In genomic region chr12:108205864-108206263, GRCh38 we compare ENCODE assay signal across 20 cellular contexts.
DNase-seq lines count a peak whose midpoint lies in the region; TF ChIP-seq lines count a peak whose summit lies in the region.
"Had no signal": no experiment of that assay in that cellular context is flagged by ENCODE, and none has a peak within 500 bp of the region (broad histone marks: within the 10 kb centered on the region; RNA-seq: fewer than 3 reads in every experiment).

No MANE protein-coding gene starts in this region.

- H3K27ac ChIP-seq in adrenal gland = no peak overlapping the region
- H3K27ac ChIP-seq: 22Rv1, BLaER1, C4-2B had no signal

- 57 to 75% (median 72%) methylated on average over 1 of the region's 1 CpG for WGBS in adrenal gland, 4 donors

- DNase-seq in NCI-H2196 (lab: John Stamatoyannopoulos, UW; ENCODE audit: unreplicated experiment) (peak; percentile 34), NCI-H2196 treated with DMSO at 0.1 percent for 48 hours (lab: John Stamatoyannopoulos, UW; ENCODE audit: unreplicated experiment) (no peak), G401 (ENCODE audit: low spot score) (peak; percentile 80), cerebellar cortex (ENCODE audit: low spot score) (peak; percentile 71), mesenteric fat pad (ENCODE audit: low spot score) (peak; percentile 53), adrenal gland (no peak), DMS153 (lab: John Stamatoyannopoulos, UW) (no peak)
- no peak for DNase-seq in central memory CD4-positive, alpha-beta T cell
- DNase-seq: Caco-2; CD4-positive, CD25-positive, alpha-beta regulatory T cell; CD8-positive, alpha-beta T cell; DMS79; EL; GF-D8; GOT3; HFFc6 had no signal

- TF ChIP-seq CTCF in adrenal gland (IDR thresholded peaks at IDR 0.05) = no peak

- intact Hi-C loops in adrenal gland (cut with DNase I) = no loop called here

- H3K4me1 ChIP-seq in adrenal gland (replicated peaks in 1 of 2) = no peaks in the 10 kb centered on the region
- H3K4me1 ChIP-seq: BLaER1, Caco-2, HAP-1 had no signal

- in situ Hi-C loops in G401 (cut with HindIII; ENCODE audit: low sequenced_read_pairs) = no loop called here

- H3K9me3 ChIP-seq in adrenal gland (replicated peaks in 1 of 3) = no peaks in the 10 kb centered on the region
- H3K9me3 ChIP-seq: BLaER1, Caco-2, HAP-1 had no signal

- TF ChIP-seq POLR2A in adrenal gland (IDR thresholded peaks at IDR 0.05) = no peak

- H3K4me3 ChIP-seq in adrenal gland = no peak overlapping the region
- H3K4me3 ChIP-seq: BLaER1, HAP-1 had no signal

- H3K36me3 ChIP-seq in adrenal gland (replicated peaks in 1 of 2) = no peaks in the 10 kb centered on the region
- H3K36me3 ChIP-seq: BLaER1, HAP-1 had no signal

- peaks cover 4% of the 10 kb centered on the region for H3K27me3 ChIP-seq in adrenal gland
- H3K27me3 ChIP-seq: BLaER1 had no signal

Comparison
In these comparisons a context has a peak if more than half of its experiments do, and no peak if none do; other contexts are left out.
1. DNase-seq: peak in NCI-H2196 (single experiment), G401 (single experiment), cerebellar cortex (single experiment) and mesenteric fat pad (single experiment); none in NCI-H2196 treated with DMSO at 0.1 percent for 48 hours (single experiment), central memory CD4-positive, alpha-beta T cell (single experiment), adrenal gland (0 of 7) and DMS153 (single experiment).